ENCODE assay signal across 15 cellular contexts in genomic region chr19:8638078-8638619, GRCh38. TPM values are rescaled to one million over a fixed set of nuclear protein-coding genes. Genes with fewer than 3 reads are reported as not detected.
DNase-seq lines count a peak whose midpoint lies in the region; ATAC-seq and TF ChIP-seq lines count a peak whose summit lies in the region.
"Had no signal": no experiment of that assay in that cellular context is flagged by ENCODE, and none has a peak within 500 bp of the region (broad histone marks: within the 10 kb centered on the region; RNA-seq: fewer than 3 reads in every experiment).

No MANE protein-coding gene starts in this region.

- H3K36me3 ChIP-seq in BLaER1: no peaks in the 10 kb centered on the region
- H3K36me3 ChIP-seq in adipocyte (ENCODE audit: control insufficient read depth, insufficient read depth, low read length, severe bottlenecking): no peaks in the 10 kb centered on the region
- H3K36me3 ChIP-seq in mucosa of descending colon (ENCODE audit: low read depth): no peaks in the 10 kb centered on the region
- H3K36me3 ChIP-seq: WERI-Rb-1 had no signal

- H3K4me1 ChIP-seq in BLaER1: peaks cover 18% of the 10 kb centered on the region
- peaks cover 11% of the 10 kb centered on the region for H3K4me1 ChIP-seq in adipocyte (ENCODE audit: control insufficient read depth, insufficient read depth, low read length)
- H3K4me1 ChIP-seq in mucosa of descending colon (ENCODE audit: low read depth): no peaks in the 10 kb centered on the region

- H3K27me3 ChIP-seq in BLaER1 (no peaks in the 10 kb centered on the region), adipocyte (replicated peaks; ENCODE audit: control insufficient read depth, insufficient read depth, low read length) (peaks cover 9% of the 10 kb centered on the region)

- no peaks in the 10 kb centered on the region for H4K20me1 ChIP-seq in BLaER1

- in situ Hi-C loops in KBM-7 (cut with MboI; ENCODE audit: low pct_unique_long_range_greater_than_20kb, low sequenced_read_pairs): no loop called here

- DNase-seq in KBM-7 (peak; percentile 87), adipocyte (ENCODE audit: low read depth) (peak; percentile 53), mucosa of descending colon (peak in 2 of 3 donors; percentile 25 to 55), coronary artery (ENCODE audit: low spot score) (no peak), GM20000 (ENCODE audit: low spot score) (no peak), DMS114 treated with DMSO at 0.1 percent for 48 hours (lab: John Stamatoyannopoulos, UW; ENCODE audit: unreplicated experiment) (no peak), SK-N-DZ (ENCODE audit: low spot score) (no peak)
- DNase-seq: DMS 273 treated with DMSO at 0.1 percent for 48 hours; endodermal cell; NCI-H1105 treated with DMSO at 0.1 percent for 48 hours; stimulated activated CD4-positive, alpha-beta T cell treated with anti-CD3 and anti-CD28 coated beads, Interleukin-4, amount 100 ng/mL, for 1 hour; WERI-Rb-1 had no signal

- H3K27ac ChIP-seq in BLaER1: no peak overlapping the region
- H3K27ac ChIP-seq in coronary artery: no peak overlapping the region
- H3K27ac ChIP-seq: WERI-Rb-1 had no signal

- 0 out of 2 replicates have a peak, but pooled peaks cover 4% of the 10 kb centered on the region for H3K9me3 ChIP-seq in BLaER1
- peaks cover 12% of the 10 kb centered on the region for H3K9me3 ChIP-seq in adipocyte (ENCODE audit: control insufficient read depth, low read length)
- H3K9me3 ChIP-seq in mucosa of descending colon: no peaks in the 10 kb centered on the region

- intact Hi-C loops in mucosa of descending colon (cut with DNase I, micrococcal nuclease): no loop called here

- TF ChIP-seq CTCF in mucosa of descending colon (IDR thresholded peaks at IDR 0.05) (no peak), coronary artery (IDR thresholded peaks at IDR 0.05) (no peak), GM20000 (IDR thresholded peaks at IDR 0.05; ENCODE audit: extremely low read depth, missing control alignments) (no peak)

- no peak overlapping the region for H3K9ac ChIP-seq in BLaER1
- no peak overlapping the region for H3K9ac ChIP-seq in adipocyte (ENCODE audit: low read length)

- peak overlapping the region; percentile 9; the same call in 1 of the 2 replicates for H3K4me2 ChIP-seq in BLaER1

- H3K4me3 ChIP-seq in BLaER1 (no peak overlapping the region), adipocyte (ENCODE audit: low read length) (no peak overlapping the region), mucosa of descending colon (no peak overlapping the region), coronary artery (no peak overlapping the region)

- peak; percentile 35 for ATAC-seq in mucosa of descending colon

RNA-seq across cellular contexts. Expression of gene NFILZ, which starts 7.7 kb away (rescaled TPM):
- total RNA-seq in mucosa of descending colon: not detected
- polyA plus RNA-seq in SK-N-DZ (2014; cell fraction: cytosol; rRNA removed): not detected in 2 replicates
- not detected in 2 replicates for polyA plus RNA-seq in SK-N-DZ (2014; cell fraction: nucleus; rRNA removed)
- total RNA-seq: endodermal cell; naive thymus-derived CD8-positive, alpha-beta T cell; temporal lobe had no signal
- polyA plus RNA-seq: naive thymus-derived CD8-positive, alpha-beta T cell had no signal

RNA-seq across cellular contexts. Expression of gene ADAMTS10, which starts 27.6 kb away (rescaled TPM):
- 10 to 100 TPM in 1 of 3 donors, 1 to 10 TPM in 2; 4.6 to 23.5 (median 7.1) TPM for total RNA-seq in mucosa of descending colon
- 5.5 and 12.6 TPM in 2 replicates for polyA plus RNA-seq in SK-N-DZ (2014; cell fraction: cytosol; rRNA removed)
- 89.9 and 104 TPM in 2 replicates for polyA plus RNA-seq in SK-N-DZ (2014; cell fraction: nucleus; rRNA removed)

Comparison
In these comparisons a context has a peak if more than half of its experiments do, and no peak if none do; other contexts are left out.
1. DNase-seq: peak in KBM-7 (single experiment), adipocyte (single experiment) and mucosa of descending colon (2 of 3); none in coronary artery (single experiment), GM20000 (single experiment), DMS114 treated with DMSO at 0.1 percent for 48 hours (single experiment) and SK-N-DZ (single experiment).